21 cellular contexts compared by ENCODE assay signal in the genomic region with DNA sequence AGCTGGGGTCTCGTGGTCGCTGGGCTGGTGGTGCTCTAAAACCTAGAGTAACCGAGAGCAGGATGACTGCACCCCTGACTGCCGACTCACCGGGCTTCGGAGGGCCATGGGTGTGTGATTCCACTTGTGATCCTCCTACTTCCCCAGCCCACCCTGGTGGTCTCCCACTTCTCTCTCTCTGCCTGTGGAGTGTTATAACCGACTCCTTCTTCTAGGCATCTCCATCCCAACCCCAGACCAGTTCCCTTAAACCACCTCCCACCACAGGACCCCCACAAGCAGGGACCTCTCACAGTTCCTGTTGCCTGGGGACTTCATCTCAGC. TPM values are rescaled to one million over a fixed set of nuclear protein-coding genes. Genes with fewer than 3 reads are reported as not detected.
DNase-seq lines count a peak whose midpoint lies in the region; ATAC-seq, FAIRE-seq and TF ChIP-seq lines count a peak whose summit lies in the region.
"Had no signal": no experiment of that assay in that cellular context is flagged by ENCODE, and none has a peak within 500 bp of the region (broad histone marks: within the 10 kb centered on the region; RNA-seq: fewer than 3 reads in every experiment).

No MANE protein-coding gene starts in this region.

- H3K4me2 ChIP-seq in DND-41 (ENCODE audit: insufficient read depth, low read length), result no peak overlapping the region
- H3K4me2 ChIP-seq: A549 had no signal

- H3K9me3 ChIP-seq in DND-41 (ENCODE audit: insufficient read depth, low read length, severe bottlenecking) (no peaks in the 10 kb centered on the region), small intestine (ENCODE audit: control insufficient read depth, low read depth) (no peaks in the 10 kb centered on the region)
- H3K9me3 ChIP-seq: A549, gastroesophageal sphincter, left ventricle myocardium inferior, vagina had no signal

- H3K36me3 ChIP-seq in DND-41 (ENCODE audit: insufficient read depth, low read length), result peaks cover 69% of the 10 kb centered on the region
- H3K36me3 ChIP-seq in small intestine (ENCODE audit: control insufficient read depth in 2 of 2, insufficient read depth in 2 of 2, low read length in 2 of 2), result no peaks in the 10 kb centered on the region
- H3K36me3 ChIP-seq: gastroesophageal sphincter, left ventricle myocardium inferior, vagina had no signal

- H3K79me2 ChIP-seq in DND-41 (ENCODE audit: insufficient read depth, low read length), result peaks cover 88% of the 10 kb centered on the region

- no peak for TF ChIP-seq CTCF in DND-41 (IDR thresholded peaks at IDR 0.05; ENCODE audit: borderline replicate concordance, extremely low read depth, low read length, poor library complexity, severe bottlenecking)

- H3K27ac Mint-ChIP-seq in activated CD4-positive, alpha-beta T cell treated with anti-CD3 and anti-CD28 coated beads, Interleukin-2, amount 10 ng/mL, durations not matched to agents 24 days and 14 days, result peak overlapping the region; percentile 94
- peak overlapping the region; percentile 99 for H3K27ac Mint-ChIP-seq in activated naive CD8-positive, alpha-beta T cell treated with anti-CD3 and anti-CD28 coated beads, Interleukin-2, amount 50 U/mL, for 24 hours
- H3K27ac Mint-ChIP-seq: brain had no signal

- peak overlapping the region; percentile 75 for H3K4me3 Mint-ChIP-seq in activated CD4-positive, alpha-beta T cell treated with anti-CD3 and anti-CD28 coated beads, Interleukin-2, amount 10 ng/mL, durations not matched to agents 24 days and 14 days
- H3K4me3 Mint-ChIP-seq in activated naive CD8-positive, alpha-beta T cell treated with anti-CD3 and anti-CD28 coated beads, Interleukin-2, amount 50 U/mL, for 24 hours, result peak overlapping the region; percentile 57
- H3K4me3 Mint-ChIP-seq: brain had no signal

- WGBS in small intestine, 3 donors, result 72 to 86% (median 83%) methylated on average over 7 of the region's 7 CpGs

- intact Hi-C loops in activated CD4-positive, alpha-beta T cell treated with anti-CD3 and anti-CD28 coated beads, Interleukin-2, amount 10 ng/mL, durations not matched to agents 24 days and 14 days (cut with micrococcal nuclease), result no loop called here

- peaks cover 91% of the 10 kb centered on the region for H3K4me1 Mint-ChIP-seq in activated CD4-positive, alpha-beta T cell treated with anti-CD3 and anti-CD28 coated beads, Interleukin-2, amount 10 ng/mL, durations not matched to agents 24 days and 14 days
- peaks cover 95% of the 10 kb centered on the region for H3K4me1 Mint-ChIP-seq in activated naive CD8-positive, alpha-beta T cell treated with anti-CD3 and anti-CD28 coated beads, Interleukin-2, amount 50 U/mL, for 24 hours
- H3K4me1 Mint-ChIP-seq: brain had no signal

- H3K27me3 Mint-ChIP-seq in activated CD4-positive, alpha-beta T cell treated with anti-CD3 and anti-CD28 coated beads, Interleukin-2, amount 10 ng/mL, durations not matched to agents 24 days and 14 days, result no peaks in the 10 kb centered on the region
- no peaks in the 10 kb centered on the region for H3K27me3 Mint-ChIP-seq in activated naive CD8-positive, alpha-beta T cell treated with anti-CD3 and anti-CD28 coated beads, Interleukin-2, amount 50 U/mL, for 24 hours

- no peak overlapping the region for H2AFZ ChIP-seq in DND-41 (ENCODE audit: low read depth, low read length)

- H3K4me3 ChIP-seq in DND-41 (ENCODE audit: low read depth in 1 of 2, low read length in 2 of 2) (no peak overlapping the region), small intestine (ENCODE audit: low read depth in 1 of 2, low read length in 2 of 2) (no peak overlapping the region)
- H3K4me3 ChIP-seq: A549, gastroesophageal sphincter, left ventricle myocardium inferior, vagina had no signal

- peak; percentile 71 for DNase-seq in activated CD4-positive, alpha-beta T cell treated with anti-CD3 and anti-CD28 coated beads, Interleukin-2, amount 10 ng/mL, durations not matched to agents 24 days and 14 days
- DNase-seq in activated CD4-positive, alpha-beta T cell treated with anti-CD3 and anti-CD28 coated beads, Interleukin-2, amount 50 U/mL, for 48 hours, result no peak
- DNase-seq in DND-41 (no peak), small intestine (no peak), ureter (ENCODE audit: low spot score) (no peak), NCI-H146 treated with DMSO at 0.1 percent for 48 hours (lab: John Stamatoyannopoulos, UW; ENCODE audit: unreplicated experiment) (no peak), substantia nigra (lab: John Stamatoyannopoulos, UW) (no peak)
- DNase-seq in activated naive CD8-positive, alpha-beta T cell treated with anti-CD3 and anti-CD28 coated beads, Interleukin-2, amount 50 U/mL, for 24 hours, result no peak
- DNase-seq: activated CD4-positive, alpha-beta T cell treated with anti-CD3 and anti-CD28 coated beads for 1 hour; activated effector memory CD4-positive, alpha-beta T cell treated with anti-CD3 and anti-CD28 coated beads, Interleukin-2, amount 50 U/mL, for 16 hours; H7; NCI-H1092; NCI-H2171; NCI-H69; T1000 had no signal

- H3K27me3 ChIP-seq in DND-41 (ENCODE audit: insufficient read depth, low read length, poor library complexity) (no peaks in the 10 kb centered on the region), small intestine (ENCODE audit: control insufficient read depth in 2 of 2, insufficient read depth in 2 of 2, low read length in 2 of 2) (no peaks in the 10 kb centered on the region)
- H3K27me3 ChIP-seq: vagina had no signal

- no peak overlapping the region for H3K9ac ChIP-seq in DND-41 (ENCODE audit: low read depth, low read length)

- peaks cover 89% of the 10 kb centered on the region for H3K4me1 ChIP-seq in DND-41 (ENCODE audit: insufficient read depth, low read length)
- no peaks in the 10 kb centered on the region for H3K4me1 ChIP-seq in small intestine (ENCODE audit: control insufficient read depth in 2 of 2, insufficient read depth in 1 of 2, low read depth in 1 of 2, low read length in 1 of 2)
- H3K4me1 ChIP-seq: A549, gastroesophageal sphincter, left ventricle myocardium inferior, vagina had no signal

- no peak for ATAC-seq in DND-41 (ENCODE audit: insufficient read depth, low read depth)
- ATAC-seq in activated naive CD8-positive, alpha-beta T cell treated with anti-CD3 and anti-CD28 coated beads, Interleukin-2, amount 50 U/mL, for 24 hours, result no peak
- ATAC-seq: A549 had no signal

- FAIRE-seq in small intestine (lab: Jason Lieb, UNC), result no peak
- FAIRE-seq: A549 had no signal

- H4K20me1 ChIP-seq in DND-41 (ENCODE audit: insufficient read depth, low read length), result no peaks in the 10 kb centered on the region

- peaks cover 86% of the 10 kb centered on the region for H3K36me3 Mint-ChIP-seq in activated CD4-positive, alpha-beta T cell treated with anti-CD3 and anti-CD28 coated beads, Interleukin-2, amount 10 ng/mL, durations not matched to agents 24 days and 14 days (ENCODE audit: low read depth)
- peaks cover 84% of the 10 kb centered on the region for H3K36me3 Mint-ChIP-seq in activated naive CD8-positive, alpha-beta T cell treated with anti-CD3 and anti-CD28 coated beads, Interleukin-2, amount 50 U/mL, for 24 hours (ENCODE audit: low read depth)
- H3K36me3 Mint-ChIP-seq: brain had no signal

- no peaks in the 10 kb centered on the region for H3K9me3 Mint-ChIP-seq in activated CD4-positive, alpha-beta T cell treated with anti-CD3 and anti-CD28 coated beads, Interleukin-2, amount 10 ng/mL, durations not matched to agents 24 days and 14 days
- H3K9me3 Mint-ChIP-seq in activated naive CD8-positive, alpha-beta T cell treated with anti-CD3 and anti-CD28 coated beads, Interleukin-2, amount 50 U/mL, for 24 hours, result no peaks in the 10 kb centered on the region
- H3K9me3 Mint-ChIP-seq: brain had no signal

- H3K27ac ChIP-seq in DND-41 (ENCODE audit: low read length), result peak overlapping the region; percentile 95
- peak overlapping the region; percentile 4 to 64 for H3K27ac ChIP-seq in small intestine (ENCODE audit: low read depth in 1 of 2, low read length in 1 of 2)
- H3K27ac ChIP-seq in substantia nigra (ENCODE audit: low read depth, low read length, poor library complexity, severe bottlenecking), result no peak overlapping the region
- H3K27ac ChIP-seq: A549, gastroesophageal sphincter, vagina had no signal

RNA-seq across cellular contexts. Expression of gene IKZF1, which starts 52.4 kb away (rescaled TPM):
- total RNA-seq in activated CD4-positive, alpha-beta T cell treated with anti-CD3 and anti-CD28 coated beads, Interleukin-2, amount 10 ng/mL, durations not matched to agents 24 days and 14 days, result 282 and 292 TPM in 2 replicates
- polyA plus RNA-seq in small intestine, result 1 to 10 TPM; 1.8 to 5.9 (median 3.0) TPM
- 15.2 TPM for total RNA-seq in ureter
- total RNA-seq: epithelial cell of proximal tubule had no signal
- polyA plus RNA-seq: A549 had no signal

Comparison
In these comparisons a context has a peak if more than half of its experiments do, and no peak if none do; other contexts are left out.
1. RNA of gene IKZF1, which starts 52.4 kb away (total RNA-seq): 282 to 292 TPM in activated CD4-positive, alpha-beta T cell treated with anti-CD3 and anti-CD28 coated beads, Interleukin-2, amount 10 ng/mL, durations not matched to agents 24 days and 14 days; 15.2 TPM in ureter (single experiment); every median in the first group is over 10 times any median in the second.